In genomic region chr10:71971311-71971731, GRCh38 we compare ENCODE assay signal across 15 cellular contexts. TPM values are rescaled to one million over a fixed set of nuclear protein-coding genes. Genes with fewer than 3 reads are reported as not detected.
DNase-seq lines count a peak whose midpoint lies in the region; ATAC-seq, FAIRE-seq and TF ChIP-seq lines count a peak whose summit lies in the region.
"Had no signal": no experiment of that assay in that cellular context is flagged by ENCODE, and none has a peak within 500 bp of the region (broad histone marks: within the 10 kb centered on the region; RNA-seq: fewer than 3 reads in every experiment).

No MANE protein-coding gene starts in this region.

- CTCF ChIA-PET in GM10248 (lab: Yijun Ruan, JAX) = interaction anchor here (0.9 to 1.2 kb wide), 2 partner anchors 9 to 16 kb away, joined by 3 to 5 read pairs; no protein-coding TSS in a partner anchor

- intact Hi-C loops in Right ventricle myocardium superior (cut with DNase I) (no loop called here), psoas muscle (cut with DNase I) (loop anchor here in 1 of 2 donors (5.0 kb wide), 1 partner anchor 76 kb away; no protein-coding TSS in a partner anchor)

- H3K9me3 ChIP-seq in right atrium auricular region = no peaks in the 10 kb centered on the region
- H3K9me3 ChIP-seq in psoas muscle = no peaks in the 10 kb centered on the region
- H3K9me3 ChIP-seq: Peyer's patch had no signal

- no peak for TF ChIP-seq POLR2A in H54 (IDR thresholded peaks at IDR 0.05; ENCODE audit: low read depth, low read length)

- peaks cover 0 to 95% of the 10 kb centered on the region in 2 donors for H3K4me1 ChIP-seq in right atrium auricular region
- H3K4me1 ChIP-seq in psoas muscle = peaks cover 52% of the 10 kb centered on the region

- FAIRE-seq in H54 (lab: Jason Lieb, UNC) = no peak
- FAIRE-seq: colon had no signal

- in situ Hi-C loops in GM13977 (cut with MboI; ENCODE audit: low pct_unique_long_range_greater_than_20kb, low sequenced_read_pairs, unreplicated experiment) = no loop called here

- H3K4me3 ChIP-seq in right atrium auricular region = no peak overlapping the region
- no peak overlapping the region for H3K4me3 ChIP-seq in psoas muscle
- H3K4me3 ChIP-seq: Peyer's patch had no signal

- DNase-seq in right atrium auricular region (ENCODE audit: low spot score) (no peak), Right ventricle myocardium superior (no peak), psoas muscle (no peak), GM10248 (ENCODE audit: extremely low spot score) (no peak), H54 (ENCODE audit: insufficient read length, low spot score) (no peak), GM13977 (ENCODE audit: low spot score) (no peak)
- DNase-seq: activated CD4-positive, alpha-beta T cell treated with anti-CD3 and anti-CD28 coated beads for 1 hour; NCI-H446 treated with DMSO at 0.1 percent for 48 hours; Peyer's patch; retina; stimulated activated naive CD8-positive, alpha-beta T cell treated with anti-CD3 and anti-CD28 coated beads, Interleukin-15, Interleukin-2, amounts not matched to agents 100 U/mL and 50 U/mL, for 24 hours; T-helper 1 cell had no signal

- H3K27ac ChIP-seq in right atrium auricular region (peak overlapping the region; percentile 75 to 80), psoas muscle (peak overlapping the region; percentile 54)
- H3K27ac ChIP-seq: Peyer's patch had no signal

- ATAC-seq in Right ventricle myocardium superior (ENCODE audit: poor library complexity) = no peak
- ATAC-seq in esophagus mucosa = peak; percentile 47
- no peak for ATAC-seq in psoas muscle
- no peak for ATAC-seq in HG03342 (IDR thresholded peaks at IDR 0.05; ENCODE audit: unreplicated experiment)
- ATAC-seq: stimulated activated naive CD8-positive, alpha-beta T cell treated with anti-CD3 and anti-CD28 coated beads, Interleukin-15, Interleukin-2, amounts not matched to agents 100 U/mL and 50 U/mL, for 24 hours had no signal

- TF ChIP-seq CTCF in right atrium auricular region (IDR thresholded peaks at IDR 0.05) (no peak), psoas muscle (IDR thresholded peaks at IDR 0.05) (no peak), GM10248 (IDR thresholded peaks at IDR 0.05; ENCODE audit: control extremely low read depth, extremely low read depth, low read depth, missing control alignments) (no peak), GM13977 (IDR thresholded peaks at IDR 0.05; ENCODE audit: extremely low read depth, insufficient read depth, missing control alignments) (no peak)

- 64 to 76% (median 72%) methylated on average over 13 of the region's 13 CpGs for WGBS in psoas muscle, 3 donors

- POLR2A ChIA-PET in GM10248 (lab: Yijun Ruan, JAX) = no interaction called here

- no peaks in the 10 kb centered on the region for H3K27me3 ChIP-seq in right atrium auricular region
- no peaks in the 10 kb centered on the region for H3K27me3 ChIP-seq in psoas muscle (ENCODE audit: insufficient read depth in 3 of 3, low read length in 2 of 3)
- H3K27me3 ChIP-seq: Peyer's patch had no signal

- no peaks in the 10 kb centered on the region for H3K36me3 ChIP-seq in right atrium auricular region
- no peaks in the 10 kb centered on the region for H3K36me3 ChIP-seq in psoas muscle (ENCODE audit: insufficient read depth in 1 of 2, low read depth in 1 of 2)
- H3K36me3 ChIP-seq: Peyer's patch had no signal

RNA-seq across cellular contexts. Expression of gene CHST3, which starts 7.1 kb away (rescaled TPM):
- total RNA-seq in right atrium auricular region (10 to 100 TPM; 21.3 to 45.4 TPM), Right ventricle myocardium superior (15.4 TPM), esophagus mucosa (9.0 TPM), psoas muscle (10 to 100 TPM; 10.6 to 44.0 (median 16.6) TPM)
- 10 to 100 TPM in 1 of 3 donors, 1 to 10 TPM in 2; 3.3 to 12.1 (median 8.2) TPM for polyA plus RNA-seq in psoas muscle
